Comparison of ENCODE assay signal across 1 cellular context in genomic region chr2:63588385-63589147, GRCh38.
TF ChIP-seq lines count a peak whose summit lies in the region.

TSS of gene MDH1 (plus strand) at chr2:63588963. CDS start at chr2:63589044, 81 bp downstream.
TSS of gene WDPCP (minus strand) at chr2:63588477. CDS start at chr2:63588271, 206 bp downstream.

TF ChIP-seq in HepG2, 621 proteins besides CTCF, POLR2A, EP300 and RAD21 (continued from another document):
- TF ChIP-seq PBX2 (CRISPR knock-in tag; IDR thresholded peaks at IDR 0.05) (peak; percentile 51), ZNF337 (CRISPR knock-in tag; IDR thresholded peaks at IDR 0.05; ENCODE audit: borderline replicate concordance, low read depth) (no peak; the same call in 1 of the 2 replicates), ELF1 (CRISPR knock-in tag; IDR thresholded peaks at IDR 0.05) (peak; percentile 93), ZNF230 (CRISPR knock-in tag; IDR thresholded peaks at IDR 0.05) (no peak; the same call in 1 of the 2 replicates), KLF9 (CRISPR knock-in tag; IDR thresholded peaks at IDR 0.05; ENCODE audit: low read depth) (no peak; the same call in 1 of the 2 replicates), UBTF (CRISPR knock-in tag; IDR thresholded peaks at IDR 0.05) (no peak; the same call in 1 of the 2 replicates), SMYD3 (CRISPR knock-in tag; IDR thresholded peaks at IDR 0.05) (peak; percentile 79; the same call in 1 of the 2 replicates), HNRNPUL1 (IDR thresholded peaks at IDR 0.05; ENCODE audit: low read depth, low read length) (no peak), CREB1 (IDR thresholded peaks at IDR 0.05) (peak; percentile 94), CREB1 (CRISPR knock-in tag; IDR thresholded peaks at IDR 0.05) (peak; percentile 96), ZBTB21 (CRISPR knock-in tag; IDR thresholded peaks at IDR 0.05) (peak; percentile 47; the same call in 1 of the 2 replicates), RFX5 (IDR thresholded peaks at IDR 0.05; ENCODE audit: low read depth, low read length) (no peak), TP53 (CRISPR knock-in tag; conservative IDR thresholded peaks at IDR 0.05) (peak; percentile 14; the same call in 1 of the 2 replicates), TRAFD1 (CRISPR knock-in tag; IDR thresholded peaks at IDR 0.05; ENCODE audit: borderline replicate concordance) (no peak; the same call in 1 of the 2 replicates), DRAP1 (CRISPR knock-in tag; IDR thresholded peaks at IDR 0.05) (peak; percentile 88), SALL1 (CRISPR knock-in tag; IDR thresholded peaks at IDR 0.05) (peak; percentile 91), ZNF646 (CRISPR knock-in tag; IDR thresholded peaks at IDR 0.05) (no peak), KAT2B (IDR thresholded peaks at IDR 0.05; ENCODE audit: borderline replicate concordance, low read depth, low read length) (peak; percentile 16; the same call in 1 of the 2 replicates), ZNF34 (CRISPR knock-in tag; IDR thresholded peaks at IDR 0.05; ENCODE audit: borderline replicate concordance) (peak; percentile 41; the same call in 1 of the 2 replicates), FIP1L1 (IDR thresholded peaks at IDR 0.05; ENCODE audit: borderline replicate concordance, insufficient read depth, low read depth, low read length) (no peak), ATAD3A (CRISPR knock-in tag; IDR thresholded peaks at IDR 0.05) (no peak), HINFP (CRISPR knock-in tag; IDR thresholded peaks at IDR 0.05; ENCODE audit: low read depth) (no peak; the same call in 1 of the 2 replicates), MATR3 (CRISPR knock-in tag; IDR thresholded peaks at IDR 0.05) (no peak), EZH2 (conservative IDR thresholded peaks at IDR 0.05; ENCODE audit: low read depth, low read length) (no peak), DR1 (CRISPR knock-in tag; IDR thresholded peaks at IDR 0.05) (0 out of 2 replicates have a peak, but pooled peaks have one; percentile 43), HNF4G (IDR thresholded peaks at IDR 0.05; ENCODE audit: borderline replicate concordance, low read depth, low read length) (peak; percentile 56), HNF4G (CRISPR knock-in tag; IDR thresholded peaks at IDR 0.05; ENCODE audit: borderline replicate concordance, low read depth) (peak; percentile 49; the same call in 1 of the 2 replicates), ZNF691 (CRISPR knock-in tag; IDR thresholded peaks at IDR 0.05; ENCODE audit: borderline replicate concordance, low read depth) (peak; percentile 91; the same call in 1 of the 2 replicates), ZNF589 (CRISPR knock-in tag; conservative IDR thresholded peaks at IDR 0.05) (peak; percentile 90), EHMT2 (IDR thresholded peaks at IDR 0.05; ENCODE audit: borderline replicate concordance, low read depth, low read length) (peak; percentile 83; the same call in 1 of the 2 replicates), ELF4 (CRISPR knock-in tag; IDR thresholded peaks at IDR 0.05; ENCODE audit: borderline replicate concordance) (peak; percentile 84), ZEB1 (IDR thresholded peaks at IDR 0.05; ENCODE audit: insufficient replicate concordance, low read depth) (peak; percentile 93), KMT2A (CRISPR knock-in tag; IDR thresholded peaks at IDR 0.05) (peak; percentile 98), PAXIP1 (CRISPR knock-in tag; conservative IDR thresholded peaks at IDR 0.05) (0 out of 2 replicates have a peak, but pooled peaks have one; percentile 54), ONECUT2 (CRISPR knock-in tag; IDR thresholded peaks at IDR 0.05) (peak; percentile 12; the same call in 1 of the 2 replicates), ZBTB7A (CRISPR knock-in tag; IDR thresholded peaks at IDR 0.05) (no peak), IKZF4 (CRISPR knock-in tag; IDR thresholded peaks at IDR 0.05; ENCODE audit: borderline replicate concordance, low read depth, not compliant biosample characterization) (no peak), ZNF331 (CRISPR knock-in tag; IDR thresholded peaks at IDR 0.05) (peak; percentile 80), ZSCAN29 (CRISPR knock-in tag; conservative IDR thresholded peaks at IDR 0.05) (no peak), U2AF1 (optimal IDR thresholded peaks at IDR 0.05; ENCODE audit: low read depth, low read length) (peak; percentile 87), KLF11 (CRISPR knock-in tag; IDR thresholded peaks at IDR 0.05) (no peak), ZC3H13 (CRISPR knock-in tag; IDR thresholded peaks at IDR 0.05) (peak; percentile 79), REPIN1 (CRISPR knock-in tag; IDR thresholded peaks at IDR 0.05; ENCODE audit: borderline replicate concordance, low read depth) (peak; percentile 86; the same call in 1 of the 2 replicates)
